Comparison of ENCODE assay signal across 15 cellular contexts in the genomic region with DNA sequence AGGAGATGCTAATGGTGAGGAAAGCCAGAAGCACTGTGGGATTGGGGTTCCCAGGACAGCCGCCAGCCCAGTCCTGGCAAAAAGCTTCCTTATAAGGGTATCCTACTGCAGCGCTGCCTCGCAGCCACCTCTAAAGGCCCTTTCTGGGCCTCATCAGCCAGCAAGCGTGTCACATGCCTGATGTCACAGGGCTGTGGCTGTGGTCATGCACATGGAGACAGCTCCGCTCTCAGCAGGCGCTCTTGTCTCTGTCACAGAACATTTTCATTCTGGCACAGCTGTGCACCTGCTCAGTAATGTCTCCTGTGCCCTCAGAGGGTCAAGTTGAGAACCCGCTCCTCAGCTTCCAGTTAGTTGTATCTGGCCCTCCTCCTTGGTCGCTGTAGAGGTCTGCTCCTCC. TPM values are rescaled to one million over a fixed set of nuclear protein-coding genes. Genes with fewer than 3 reads are reported as not detected.
DNase-seq lines count a peak whose midpoint lies in the region; TF ChIP-seq lines count a peak whose summit lies in the region.
"Had no signal": no experiment of that assay in that cellular context is flagged by ENCODE, and none has a peak within 500 bp of the region (broad histone marks: within the 10 kb centered on the region; RNA-seq: fewer than 3 reads in every experiment).

No MANE protein-coding gene starts in this region.

- no peak overlapping the region for H3K9ac ChIP-seq in muscle layer of colon (ENCODE audit: low read length)
- H3K9ac ChIP-seq: BLaER1 treated with 17β-estradiol and CSF1 and Interleukin-3, amounts not matched to agents 10 nM and 100 nM had no signal

- H3K4me1 Mint-ChIP-seq in glutamatergic neuron (ENCODE audit: low read depth, unreplicated experiment): peaks cover 20% of the 10 kb centered on the region

- H3K27ac ChIP-seq in muscle layer of colon (ENCODE audit: low read depth, low read length) (peak overlapping the region; percentile 2), substantia nigra (ENCODE audit: low read depth, low read length, poor library complexity, severe bottlenecking) (peak overlapping the region; percentile 35)
- H3K27ac ChIP-seq: BLaER1 treated with 17β-estradiol and CSF1 and Interleukin-3, amounts not matched to agents 10 nM and 100 nM; coronary artery; ovary; PC-9 had no signal

- peaks cover 10% of the 10 kb centered on the region for H3K27me3 Mint-ChIP-seq in glutamatergic neuron (ENCODE audit: unreplicated experiment)

- H3K9me3 ChIP-seq in muscle layer of colon (ENCODE audit: low read length): no peaks in the 10 kb centered on the region
- H3K9me3 ChIP-seq: BLaER1 treated with 17β-estradiol and CSF1 and Interleukin-3, amounts not matched to agents 10 nM and 100 nM; ovary had no signal

- H3K36me3 Mint-ChIP-seq in glutamatergic neuron (ENCODE audit: unreplicated experiment): no peaks in the 10 kb centered on the region

- peaks cover 15% of the 10 kb centered on the region for H3K4me1 ChIP-seq in muscle layer of colon (ENCODE audit: insufficient read depth, low read length)

- DNase-seq in SK-N-DZ (ENCODE audit: low spot score) (peak; percentile 60), glutamatergic neuron (peak; percentile 26), substantia nigra (lab: John Stamatoyannopoulos, UW) (peak in 34 of 49 donors; percentile 17 to 80 (median 53)), T-helper 1 cell (no peak), HK-2 (ENCODE audit: unreplicated experiment) (no peak), activated T-cell treated with anti-CD3 and anti-CD28 coated beads for 4 hours (no peak)
- DNase-seq: NCI-H69; ovary; PC-9; stimulated activated CD4-positive, alpha-beta T cell treated with anti-CD3 and anti-CD28 coated beads, Interleukin-15, amount 100 ng/mL, for 24 hours had no signal

- no peak overlapping the region for H3K27ac Mint-ChIP-seq in glutamatergic neuron (ENCODE audit: unreplicated experiment)

- no peaks in the 10 kb centered on the region for H3K36me3 ChIP-seq in muscle layer of colon (ENCODE audit: insufficient read depth, low read length)
- H3K36me3 ChIP-seq: BLaER1 treated with 17β-estradiol and CSF1 and Interleukin-3, amounts not matched to agents 10 nM and 100 nM; ovary had no signal

- no peaks in the 10 kb centered on the region for H3K27me3 ChIP-seq in muscle layer of colon (ENCODE audit: control insufficient read depth in 1 of 2, insufficient read depth in 2 of 2, low read length in 2 of 2)
- H3K27me3 ChIP-seq: BLaER1 treated with 17β-estradiol and CSF1 and Interleukin-3, amounts not matched to agents 10 nM and 100 nM; ovary had no signal

- no peak overlapping the region for H3K4me3 Mint-ChIP-seq in glutamatergic neuron (ENCODE audit: unreplicated experiment)

- peak overlapping the region in 1 of 2 donors; percentile 14 for H3K4me3 ChIP-seq in muscle layer of colon (ENCODE audit: low read depth in 1 of 2, low read length in 2 of 2)
- H3K4me3 ChIP-seq: BLaER1 treated with 17β-estradiol and CSF1 and Interleukin-3, amounts not matched to agents 10 nM and 100 nM; coronary artery; ovary; PC-9 had no signal

- TF ChIP-seq CTCF in glutamatergic neuron (IDR thresholded peaks at IDR 0.05; ENCODE audit: partially characterized antibody, unreplicated experiment): no peak

- peaks cover 2% of the 10 kb centered on the region for H3K9me3 Mint-ChIP-seq in glutamatergic neuron (ENCODE audit: unreplicated experiment)

RNA-seq across cellular contexts. Expression of gene MAL, which starts 17.7 kb away (rescaled TPM):
- polyA plus RNA-seq in SK-N-DZ (2014; cell fraction: cytosol; rRNA removed): not detected in 2 replicates
- not detected in 2 replicates for polyA plus RNA-seq in SK-N-DZ (2014; cell fraction: nucleus; rRNA removed)
- total RNA-seq in glutamatergic neuron (ENCODE audit: unreplicated experiment): 9.0 TPM
- total RNA-seq: glomerular endothelial cell, HT1080 had no signal

Comparison
In these comparisons a context has a peak if more than half of its experiments do, and no peak if none do; other contexts are left out.
1. DNase-seq: peak in SK-N-DZ (single experiment), glutamatergic neuron (single experiment) and substantia nigra (34 of 49); none in T-helper 1 cell (0 of 5), HK-2 (single experiment) and activated T-cell treated with anti-CD3 and anti-CD28 coated beads for 4 hours (single experiment).